31 cellular contexts compared by ENCODE assay signal in genomic region chr22:16845465-16845864, GRCh38. TPM values are rescaled to one million over a fixed set of nuclear protein-coding genes. Genes with fewer than 3 reads are reported as not detected.
"Had no signal": no experiment of that assay in that cellular context is flagged by ENCODE, and none has a peak within 500 bp of the region (broad histone marks: within the 10 kb centered on the region; RNA-seq: fewer than 3 reads in every experiment).

No MANE protein-coding gene starts in this region.

- H3K4me3 Mint-ChIP-seq: immature natural killer cell; naive thymus-derived CD8-positive, alpha-beta T cell had no signal

- H3K27me3 Mint-ChIP-seq: progenitor cell of endocrine pancreas had no signal

- H3K27ac ChIP-seq: heart left ventricle, left lung, lower lobe of right lung, ovary, right atrium auricular region, right lobe of liver, stomach, testis, thyroid gland, uterus had no signal

- H3K9me3 ChIP-seq: lower lobe of right lung, ovary, right atrium auricular region, right lobe of liver, testis, uterus had no signal

- H3K4me1 Mint-ChIP-seq: immature natural killer cell had no signal

- H3K27me3 ChIP-seq: left lung, ovary, right atrium auricular region, right lobe of liver, stomach, testis, thyroid gland, uterus had no signal

- H3K36me3 ChIP-seq: heart left ventricle, left lung, lower lobe of right lung, ovary, right atrium auricular region, right lobe of liver, stomach, thyroid gland, uterus had no signal

- H3K4me1 ChIP-seq: heart left ventricle, left lung, lower lobe of right lung, right atrium auricular region, right lobe of liver, stomach, testis, thyroid gland, uterus had no signal

- H3K36me3 Mint-ChIP-seq: immature natural killer cell had no signal

- ATAC-seq: left colon; left lung; lower lobe of right lung; naive thymus-derived CD8-positive, alpha-beta T cell had no signal

- DNase-seq: heart left ventricle; hypothalamus; immature natural killer cell; kidney; left colon; left lung; lower lobe of right lung; mammary epithelial cell; mesenchymal stem cell; naive thymus-derived CD8-positive, alpha-beta T cell; ovary; right lobe of liver; stimulated activated CD4-positive, alpha-beta T cell treated with anti-CD3 and anti-CD28 coated beads, Interleukin-1b, Interleukin-23, amount 100 ng/mL, for 48 hours; stimulated activated CD4-positive, alpha-beta T cell treated with anti-CD3 and anti-CD28 coated beads, Interleukin-2, amount 100 ng/mL, for 48 hours; stimulated activated CD4-positive, alpha-beta T cell treated with anti-CD3 and anti-CD28 coated beads, Interleukin-4, amount 100 ng/mL, for 4 hours; stimulated activated CD8-positive, alpha-beta memory T cell treated with anti-CD3 and anti-CD28 coated beads, Interleukin-4, amount 100 ng/mL, for 48 hours; stimulated activated naive CD4-positive, alpha-beta T cell; stomach; testis; thyroid gland; trophoblast cell; uterus had no signal

- H3K4me3 ChIP-seq: heart left ventricle, left lung, lower lobe of right lung, ovary, right atrium auricular region, right lobe of liver, smooth muscle cell, stomach, testis, thyroid gland, uterus had no signal

- H3K27ac Mint-ChIP-seq: immature natural killer cell; naive thymus-derived CD8-positive, alpha-beta T cell; progenitor cell of endocrine pancreas had no signal

RNA-seq across cellular contexts. Expression of gene XKR3, which starts 20.3 kb away (rescaled TPM):
- total RNA-seq: kidney; left colon; liver; mammary epithelial cell; mucosa of gallbladder; naive thymus-derived CD8-positive, alpha-beta T cell; omental fat pad; ovary; progenitor cell of endocrine pancreas; pulmonary artery endothelial cell; right atrium auricular region; right lobe of liver; skeletal muscle tissue; smooth muscle cell; stomach; thyroid gland; ureter; uterus had no signal
